Comparison of ENCODE assay signal across 8 cellular contexts in the genomic region with DNA sequence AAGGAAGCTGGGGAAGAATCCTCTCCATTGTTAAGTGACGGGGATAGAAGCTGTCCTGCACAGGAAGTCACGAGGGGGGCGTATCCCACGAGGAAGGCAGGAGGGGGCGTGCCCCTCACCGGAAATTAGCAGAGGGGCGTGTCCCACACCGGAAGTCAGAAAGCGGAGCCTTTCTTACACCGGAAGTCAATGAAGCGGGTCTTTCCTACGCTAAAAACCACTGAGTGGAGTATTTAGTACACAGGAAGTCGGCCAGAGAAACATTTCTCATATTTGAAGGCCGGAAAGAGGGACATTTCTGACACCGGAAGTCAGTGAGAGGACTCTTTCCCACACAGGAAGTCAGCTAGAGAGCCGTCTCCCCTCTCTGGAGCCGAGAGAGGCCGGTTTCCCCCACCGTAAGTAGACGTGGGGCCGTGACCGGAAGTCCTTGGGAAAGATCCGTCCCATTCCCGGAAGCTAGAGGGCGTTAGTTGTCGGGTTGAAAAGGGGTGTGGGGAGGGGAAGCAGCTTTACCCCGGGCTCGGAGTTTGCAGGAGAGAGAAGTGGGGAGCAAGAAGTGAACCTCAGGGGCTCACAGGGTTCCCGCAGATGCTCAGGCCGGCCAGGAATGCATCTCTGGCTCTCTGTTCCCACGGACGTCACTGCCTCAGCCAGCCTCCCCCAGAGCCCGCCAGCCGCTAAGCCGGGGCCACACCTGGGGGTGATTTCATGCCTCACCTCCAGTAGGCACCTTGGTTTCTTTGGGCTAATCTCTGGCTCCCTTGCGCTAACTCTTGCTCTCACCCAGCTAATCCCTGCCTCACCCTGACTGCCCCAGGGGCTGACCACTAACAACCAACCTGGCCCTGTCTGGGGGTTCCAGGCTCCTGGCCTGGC. TPM values are rescaled to one million over a fixed set of nuclear protein-coding genes. Genes with fewer than 3 reads are reported as not detected.
DNase-seq lines count a peak whose midpoint lies in the region; ATAC-seq and TF ChIP-seq lines count a peak whose summit lies in the region.

No MANE protein-coding gene starts in this region.

- intact Hi-C loops in CD14-positive monocyte (cut with micrococcal nuclease) = loop anchor here (5.0 to 10.0 kb wide), 2 partner anchors 88 to 1244 kb away; partner anchors contain the start of gene PITPNB (in 1 of the 2)
- intact Hi-C loops in lower leg skin (cut with DNase I; ENCODE audit: low total_unique reads) = no loop called here

- WGBS in lower leg skin, 2 donors = 0 to 1% methylated on average over 36 of the region's 36 CpGs

- H3K9me3 Mint-ChIP-seq in CD14-positive monocyte = no peaks in the 10 kb centered on the region

- ATAC-seq in GM19324 (IDR thresholded peaks at IDR 0.05; ENCODE audit: low FRiP score, unreplicated experiment) (peak; percentile 67), HG03469 (IDR thresholded peaks at IDR 0.05; ENCODE audit: unreplicated experiment) (peak; percentile 29)

- H3K27ac Mint-ChIP-seq in CD14-positive monocyte = peak overlapping the region; percentile 95 to 99 (median 99)

- H3K27me3 Mint-ChIP-seq in CD14-positive monocyte (ENCODE audit: low read depth in 3 of 3) = peaks cover 0 to 2% (median 0%) of the 10 kb centered on the region in 3 donors

- H3K4me3 Mint-ChIP-seq in CD14-positive monocyte = peak overlapping the region; percentile 86 to 95

- no peak for TF ChIP-seq POLR2A in lower leg skin (IDR thresholded peaks at IDR 0.05)

- peaks cover 52% of the 10 kb centered on the region for H3K4me1 Mint-ChIP-seq in CD14-positive monocyte

- H3K36me3 Mint-ChIP-seq in CD14-positive monocyte = peaks cover 13 to 18% of the 10 kb centered on the region in 2 donors

- H3K4me3 ChIP-seq in lower leg skin (ENCODE audit: low read depth, poor library complexity, severe bottlenecking) = peak overlapping the region; percentile 72

- TF ChIP-seq CTCF in CD14-positive monocyte (IDR thresholded peaks at IDR 0.05) (no peak), lower leg skin (IDR thresholded peaks at IDR 0.05) (no peak)

- DNase-seq in CD14-positive monocyte (ENCODE audit: low spot score) = peak; percentile 94
- DNase-seq in NCI-H774 (lab: John Stamatoyannopoulos, UW) = peak; percentile 84
- DNase-seq in activated CD4-positive, alpha-beta T cell treated with anti-CD3 and anti-CD28 coated beads, Interleukin-2, amount 50 U/mL, for 48 hours = peak; percentile 91 to 94
- DNase-seq in dermis microvascular lymphatic vessel endothelial cell (ENCODE audit: low read depth in 2 of 2) = peak; percentile 85 to 92
- peak; percentile 95 to 99 for DNase-seq in lower leg skin (ENCODE audit: low spot score in 2 of 2)
- peak; percentile 83 to 91 for DNase-seq in stimulated activated CD4-positive, alpha-beta T cell treated with anti-CD3 and anti-CD28 coated beads, Interleukin-4, amount 100 ng/mL, for 4 hours

RNA-seq across cellular contexts. Expression of gene MIAT, which starts 15.4 kb away (rescaled TPM):
- under 1 TPM; 0.02 to 0.03 TPM for polyA plus RNA-seq in CD14-positive monocyte
- total RNA-seq in dermis microvascular lymphatic vessel endothelial cell (0.13 and 0.38 TPM in 2 replicates), lower leg skin (1 to 10 TPM in 2 of 4 donors, under 1 TPM in 2; 0.47 to 2.4 (median 1.4) TPM)

RNA-seq across cellular contexts. Expression of gene CRYBA4, which starts 51.1 kb away (rescaled TPM):
- polyA plus RNA-seq in CD14-positive monocyte = not detected
- total RNA-seq in dermis microvascular lymphatic vessel endothelial cell (0.13 TPM in 1 of 2 replicates, not detected in the other), lower leg skin (not detected)

RNA-seq across cellular contexts. Expression of gene CRYBB1, which starts 55.0 kb away (rescaled TPM):
- polyA plus RNA-seq in CD14-positive monocyte = 1 to 10 TPM in 1 of 2 donors, under 1 TPM in 1; 0.78 to 1.6 TPM
- total RNA-seq in dermis microvascular lymphatic vessel endothelial cell (0.13 and 0.51 TPM in 2 replicates), lower leg skin (under 1 TPM in 1 of 4 donors, not detected in 3; 0.42 TPM)

Comparison
In these comparisons a context has a peak if more than half of its experiments do, and no peak if none do; other contexts are left out.
1. Peak in every context shown above with its lines: DNase-seq, ATAC-seq and H3K4me3 ChIP-seq.